12 cellular contexts compared by ENCODE assay signal in genomic region chr4:120064887-120065286, GRCh38. TPM values are rescaled to one million over a fixed set of nuclear protein-coding genes. Genes with fewer than 3 reads are reported as not detected.
DNase-seq lines count a peak whose midpoint lies in the region; ATAC-seq and TF ChIP-seq lines count a peak whose summit lies in the region.
"Had no signal": no experiment of that assay in that cellular context is flagged by ENCODE, and none has a peak within 500 bp of the region (broad histone marks: within the 10 kb centered on the region; RNA-seq: fewer than 3 reads in every experiment).

No MANE protein-coding gene starts in this region.

- peak overlapping the region; percentile 93 for H3K4me2 ChIP-seq in Karpas-422 (ENCODE audit: low read depth, low read length, poor library complexity, severe bottlenecking)
- peak overlapping the region; percentile 94 for H3K4me2 ChIP-seq in osteoblast (ENCODE audit: insufficient read depth, low read length)

- no peaks in the 10 kb centered on the region for H3K27me3 ChIP-seq in Karpas-422 (ENCODE audit: low read length)
- no peaks in the 10 kb centered on the region for H3K27me3 ChIP-seq in osteoblast (ENCODE audit: insufficient read depth, low read length)

- POLR2A ChIA-PET in activated CD4-positive, alpha-beta T cell treated with anti-CD3 and anti-CD28 coated beads, Interleukin-2, amount 10 ng/mL, durations not matched to agents 7 days and 5 days (lab: Charles Lee): interaction anchor here (0.7 kb wide), 1 partner anchor 279 kb away, joined by 3 read pairs; no protein-coding TSS in a partner anchor
- POLR2A ChIA-PET in activated naive CD8-positive, alpha-beta T cell treated with anti-CD3 and anti-CD28 coated beads, Interleukin-2, amount 10 ng/mL, durations not matched to agents 7 days and 5 days (lab: Charles Lee): interaction anchor here (1.5 kb wide), 1 partner anchor 8 kb away, joined by 5 read pairs; no protein-coding TSS in a partner anchor

- H4K20me1 ChIP-seq in Karpas-422 (ENCODE audit: insufficient read depth, low read depth, low read length): 0 out of 2 replicates have a peak, but pooled peaks cover 6% of the 10 kb centered on the region
- no peaks in the 10 kb centered on the region for H4K20me1 ChIP-seq in osteoblast (ENCODE audit: insufficient read depth, low read length)

- H3K27me3 Mint-ChIP-seq in activated CD4-positive, alpha-beta T cell treated with anti-CD3 and anti-CD28 coated beads, Interleukin-2, amount 10 ng/mL, durations not matched to agents 7 days and 5 days: no peaks in the 10 kb centered on the region
- H3K27me3 Mint-ChIP-seq in activated naive CD8-positive, alpha-beta T cell treated with anti-CD3 and anti-CD28 coated beads, Interleukin-2, amount 10 ng/mL, durations not matched to agents 7 days and 5 days: no peaks in the 10 kb centered on the region

- H3K27ac ChIP-seq in Karpas-422 (ENCODE audit: low read length) (0 out of 2 replicates have a peak overlapping the region, but pooled peaks have one; percentile 21), osteoblast (ENCODE audit: low read depth, low read length) (no peak overlapping the region)

- CTCF ChIA-PET in activated CD4-positive, alpha-beta T cell treated with anti-CD3 and anti-CD28 coated beads, Interleukin-2, amount 10 ng/mL, durations not matched to agents 7 days and 5 days (lab: Charles Lee): no interaction called here

- peak overlapping the region; percentile 99 for H3K27ac Mint-ChIP-seq in activated CD4-positive, alpha-beta T cell treated with anti-CD3 and anti-CD28 coated beads, Interleukin-2, amount 10 ng/mL, durations not matched to agents 7 days and 5 days
- H3K27ac Mint-ChIP-seq in activated naive CD8-positive, alpha-beta T cell treated with anti-CD3 and anti-CD28 coated beads, Interleukin-2, amount 10 ng/mL, durations not matched to agents 7 days and 5 days: peak overlapping the region; percentile 74

- no peak for TF ChIP-seq CTCF in osteoblast (IDR thresholded peaks at IDR 0.05; ENCODE audit: extremely low read depth, low read depth, low read length)

- H3K9me3 Mint-ChIP-seq in activated CD4-positive, alpha-beta T cell treated with anti-CD3 and anti-CD28 coated beads, Interleukin-2, amount 10 ng/mL, durations not matched to agents 7 days and 5 days: no peaks in the 10 kb centered on the region
- H3K9me3 Mint-ChIP-seq in activated naive CD8-positive, alpha-beta T cell treated with anti-CD3 and anti-CD28 coated beads, Interleukin-2, amount 10 ng/mL, durations not matched to agents 7 days and 5 days: no peaks in the 10 kb centered on the region

- H3K4me1 Mint-ChIP-seq in activated CD4-positive, alpha-beta T cell treated with anti-CD3 and anti-CD28 coated beads, Interleukin-2, amount 10 ng/mL, durations not matched to agents 7 days and 5 days: peaks cover 60% of the 10 kb centered on the region
- peaks cover 47% of the 10 kb centered on the region for H3K4me1 Mint-ChIP-seq in activated naive CD8-positive, alpha-beta T cell treated with anti-CD3 and anti-CD28 coated beads, Interleukin-2, amount 10 ng/mL, durations not matched to agents 7 days and 5 days

- H3K4me3 ChIP-seq in Karpas-422 (ENCODE audit: low read length) (peak overlapping the region; percentile 90), osteoblast (ENCODE audit: insufficient read depth, low read length) (no peak overlapping the region)

- no peaks in the 10 kb centered on the region for H3K9me2 ChIP-seq in Karpas-422 (replicated peaks; ENCODE audit: insufficient read depth, low read length)

- H3K79me2 ChIP-seq in Karpas-422 (ENCODE audit: low read length) (peaks cover 76% of the 10 kb centered on the region), osteoblast (ENCODE audit: insufficient read depth, low read length) (peaks cover 60% of the 10 kb centered on the region)

- no peak overlapping the region for H2AFZ ChIP-seq in Karpas-422 (ENCODE audit: low read length)
- peak overlapping the region; percentile 15 for H2AFZ ChIP-seq in osteoblast (ENCODE audit: low read length)

- no peak for DNase-seq in activated CD4-positive, alpha-beta T cell treated with anti-CD3 and anti-CD28 coated beads, Interleukin-2, amount 10 ng/mL, durations not matched to agents 7 days and 5 days
- no peak for DNase-seq in activated CD4-positive, alpha-beta T cell treated with anti-CD3 and anti-CD28 coated beads, Interleukin-2, amount 50 U/mL, for 4 hours
- DNase-seq in Karpas-422 (no peak), osteoblast (ENCODE audit: insufficient read length, low spot score, missing footprints) (no peak), NCI-H345 (lab: John Stamatoyannopoulos, UW) (no peak), NOMO-1 treated with DMSO at 0.1 percent for 48 hours (lab: John Stamatoyannopoulos, UW; ENCODE audit: unreplicated experiment) (no peak), HK-2 (ENCODE audit: unreplicated experiment) (no peak)
- no peak for DNase-seq in activated naive CD8-positive, alpha-beta T cell treated with anti-CD3 and anti-CD28 coated beads, Interleukin-2, amount 10 ng/mL, durations not matched to agents 7 days and 5 days
- DNase-seq: amniotic stem cell; NCI-H1436; stimulated activated CD4-positive, alpha-beta T cell treated with anti-CD3 and anti-CD28 coated beads, Interleukin-2, amount 100 ng/mL, for 48 hours; substantia nigra had no signal

- peaks cover 45% of the 10 kb centered on the region for H3K36me3 Mint-ChIP-seq in activated CD4-positive, alpha-beta T cell treated with anti-CD3 and anti-CD28 coated beads, Interleukin-2, amount 10 ng/mL, durations not matched to agents 7 days and 5 days (ENCODE audit: low read depth)
- peaks cover 34% of the 10 kb centered on the region for H3K36me3 Mint-ChIP-seq in activated naive CD8-positive, alpha-beta T cell treated with anti-CD3 and anti-CD28 coated beads, Interleukin-2, amount 10 ng/mL, durations not matched to agents 7 days and 5 days

- H3K4me1 ChIP-seq in Karpas-422 (ENCODE audit: low read length) (peaks cover 55% of the 10 kb centered on the region), osteoblast (ENCODE audit: insufficient read depth, low read length) (peaks cover 49% of the 10 kb centered on the region)

- H3K4me3 Mint-ChIP-seq in activated CD4-positive, alpha-beta T cell treated with anti-CD3 and anti-CD28 coated beads, Interleukin-2, amount 10 ng/mL, durations not matched to agents 7 days and 5 days: peak overlapping the region; percentile 96
- peak overlapping the region; percentile 70 for H3K4me3 Mint-ChIP-seq in activated naive CD8-positive, alpha-beta T cell treated with anti-CD3 and anti-CD28 coated beads, Interleukin-2, amount 10 ng/mL, durations not matched to agents 7 days and 5 days

- H3K36me3 ChIP-seq in Karpas-422 (ENCODE audit: insufficient read depth, low read length): peaks cover 52% of the 10 kb centered on the region; the same call in 1 of the 2 replicates
- H3K36me3 ChIP-seq in osteoblast (ENCODE audit: insufficient read depth, low read length): peaks cover 5% of the 10 kb centered on the region

- H3K9ac ChIP-seq in Karpas-422 (ENCODE audit: low read length): peak overlapping the region; percentile 90

- H3K9me3 ChIP-seq in Karpas-422 (ENCODE audit: low read length): no peaks in the 10 kb centered on the region
- H3K9me3 ChIP-seq in osteoblast (ENCODE audit: low read depth, low read length): no peaks in the 10 kb centered on the region

- no peak for ATAC-seq in activated naive CD8-positive, alpha-beta T cell treated with anti-CD3 and anti-CD28 coated beads, Interleukin-2, amount 10 ng/mL, durations not matched to agents 7 days and 5 days (ENCODE audit: low read depth)

RNA-seq across cellular contexts. Expression of gene MAD2L1, which starts 1.8 kb away (rescaled TPM):
- total RNA-seq in activated CD4-positive, alpha-beta T cell treated with anti-CD3 and anti-CD28 coated beads, Interleukin-2, amount 10 ng/mL, durations not matched to agents 7 days and 5 days: 10 to 100 TPM; 51.9 to 60.5 TPM
- total RNA-seq in Karpas-422 (2014; rRNA removed; shearing (Covaris generic); ENCODE audit: low replicate concordance): 37.2 and 140 TPM in 2 replicates
- 10 to 100 TPM; 49.3 to 51.7 TPM for total RNA-seq in activated naive CD8-positive, alpha-beta T cell treated with anti-CD3 and anti-CD28 coated beads, Interleukin-2, amount 10 ng/mL, durations not matched to agents 7 days and 5 days
- 2.9 and 4.7 TPM in 2 replicates for total RNA-seq in osteoblast
